In the genomic region with DNA sequence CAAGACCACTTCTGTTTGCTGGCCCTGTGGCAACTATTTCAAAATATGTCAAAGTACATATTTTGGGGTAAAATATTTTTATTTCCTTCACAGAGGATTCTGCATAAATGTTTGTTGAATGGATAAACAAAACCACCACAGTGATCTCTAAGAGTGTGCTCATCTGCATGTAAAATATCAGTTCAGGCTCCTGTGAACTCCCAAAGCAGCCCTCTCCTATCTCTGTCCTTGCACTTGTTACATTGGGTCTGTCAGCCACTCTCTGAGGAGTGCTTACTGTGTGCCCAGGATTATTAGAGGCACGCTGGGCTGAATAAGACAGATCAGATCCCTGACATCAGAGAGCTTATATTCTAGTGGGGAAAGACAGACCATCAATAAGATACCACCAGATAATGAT, we compare ENCODE assay signal across 2 cellular contexts.
TF ChIP-seq lines count a peak whose summit lies in the region.

No MANE protein-coding gene starts in this region.

TF ChIP-seq in GM23338, 12 proteins besides CTCF, POLR2A, EP300 and RAD21 (continued from another document):
- TF ChIP-seq EZH2 (IDR thresholded peaks at IDR 0.05; ENCODE audit: low read depth, unreplicated experiment), result no peak
- TF ChIP-seq CREB1 (CRISPR knock-in tag; IDR thresholded peaks at IDR 0.05; ENCODE audit: low read depth), result no peak
- TF ChIP-seq ZNF114 (CRISPR knock-in tag; IDR thresholded peaks at IDR 0.05), result no peak
- TF ChIP-seq ZNF462 (CRISPR knock-in tag; IDR thresholded peaks at IDR 0.05), result no peak
- TF ChIP-seq ETS1 (IDR thresholded peaks at IDR 0.05), result no peak
- no peak for TF ChIP-seq REST (IDR thresholded peaks at IDR 0.05; ENCODE audit: unreplicated experiment)

TF ChIP-seq in WTC11, 78 proteins besides CTCF, POLR2A, EP300 and RAD21 (continued from another document):
- no peak for TF ChIP-seq NFYB (CRISPR knock-in tag; conservative IDR thresholded peaks at IDR 0.05; ENCODE audit: low read depth)
- TF ChIP-seq GTF2I (CRISPR knock-in tag; conservative IDR thresholded peaks at IDR 0.05), result no peak
- TF ChIP-seq, protein P1, sequence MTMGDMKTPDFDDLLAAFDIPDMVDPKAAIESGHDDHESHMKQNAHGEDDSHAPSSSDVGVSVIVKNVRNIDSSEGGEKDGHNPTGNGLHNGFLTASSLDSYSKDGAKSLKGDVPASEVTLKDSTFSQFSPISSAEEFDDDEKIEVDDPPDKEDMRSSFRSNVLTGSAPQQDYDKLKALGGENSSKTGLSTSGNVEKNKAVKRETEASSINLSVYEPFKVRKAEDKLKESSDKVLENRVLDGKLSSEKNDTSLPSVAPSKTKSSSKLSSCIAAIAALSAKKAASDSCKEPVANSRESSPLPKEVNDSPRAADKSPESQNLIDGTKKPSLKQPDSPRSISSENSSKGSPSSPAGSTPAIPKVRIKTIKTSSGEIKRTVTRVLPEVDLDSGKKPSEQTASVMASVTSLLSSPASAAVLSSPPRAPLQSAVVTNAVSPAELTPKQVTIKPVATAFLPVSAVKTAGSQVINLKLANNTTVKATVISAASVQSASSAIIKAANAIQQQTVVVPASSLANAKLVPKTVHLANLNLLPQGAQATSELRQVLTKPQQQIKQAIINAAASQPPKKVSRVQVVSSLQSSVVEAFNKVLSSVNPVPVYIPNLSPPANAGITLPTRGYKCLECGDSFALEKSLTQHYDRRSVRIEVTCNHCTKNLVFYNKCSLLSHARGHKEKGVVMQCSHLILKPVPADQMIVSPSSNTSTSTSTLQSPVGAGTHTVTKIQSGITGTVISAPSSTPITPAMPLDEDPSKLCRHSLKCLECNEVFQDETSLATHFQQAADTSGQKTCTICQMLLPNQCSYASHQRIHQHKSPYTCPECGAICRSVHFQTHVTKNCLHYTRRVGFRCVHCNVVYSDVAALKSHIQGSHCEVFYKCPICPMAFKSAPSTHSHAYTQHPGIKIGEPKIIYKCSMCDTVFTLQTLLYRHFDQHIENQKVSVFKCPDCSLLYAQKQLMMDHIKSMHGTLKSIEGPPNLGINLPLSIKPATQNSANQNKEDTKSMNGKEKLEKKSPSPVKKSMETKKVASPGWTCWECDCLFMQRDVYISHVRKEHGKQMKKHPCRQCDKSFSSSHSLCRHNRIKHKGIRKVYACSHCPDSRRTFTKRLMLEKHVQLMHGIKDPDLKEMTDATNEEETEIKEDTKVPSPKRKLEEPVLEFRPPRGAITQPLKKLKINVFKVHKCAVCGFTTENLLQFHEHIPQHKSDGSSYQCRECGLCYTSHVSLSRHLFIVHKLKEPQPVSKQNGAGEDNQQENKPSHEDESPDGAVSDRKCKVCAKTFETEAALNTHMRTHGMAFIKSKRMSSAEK (CRISPR knock-in tag; IDR thresholded peaks at IDR 0.05; ENCODE audit: borderline replicate concordance), result no peak
- TF ChIP-seq RORB (CRISPR knock-in tag; IDR thresholded peaks at IDR 0.05), result no peak
- no peak for TF ChIP-seq MLX (CRISPR knock-in tag; IDR thresholded peaks at IDR 0.05)
- TF ChIP-seq TCF7 (CRISPR knock-in tag; IDR thresholded peaks at IDR 0.05; ENCODE audit: low read depth), result no peak
- no peak for TF ChIP-seq AFF4 (CRISPR knock-in tag; IDR thresholded peaks at IDR 0.05; ENCODE audit: borderline replicate concordance)
- no peak for TF ChIP-seq ZNF263 (CRISPR knock-in tag; IDR thresholded peaks at IDR 0.05; ENCODE audit: low read depth)
- TF ChIP-seq NR2C2 (CRISPR knock-in tag; IDR thresholded peaks at IDR 0.05), result no peak
- TF ChIP-seq HMGA2 (CRISPR knock-in tag; IDR thresholded peaks at IDR 0.05), result no peak
- no peak for TF ChIP-seq OVOL2 (CRISPR knock-in tag; IDR thresholded peaks at IDR 0.05; ENCODE audit: borderline replicate concordance)
- TF ChIP-seq PRDM15 (CRISPR knock-in tag; IDR thresholded peaks at IDR 0.05), result no peak
